Comparison of ENCODE assay signal across 1 cellular context in genomic region chr11:44326615-44327475, GRCh38.
TF ChIP-seq lines count a peak whose summit lies in the region.

No MANE protein-coding gene starts in this region.

TF ChIP-seq in GM23338, 12 proteins besides CTCF, POLR2A, EP300 and RAD21:
- TF ChIP-seq ZNF462 (CRISPR knock-in tag; IDR thresholded peaks at IDR 0.05): no peak
- TF ChIP-seq JUNB (IDR thresholded peaks at IDR 0.05; ENCODE audit: unreplicated experiment): no peak
- TF ChIP-seq EZH2phosphoT487 (IDR thresholded peaks at IDR 0.05; ENCODE audit: unreplicated experiment): no peak
- TF ChIP-seq ZNF331 (CRISPR knock-in tag; IDR thresholded peaks at IDR 0.05; ENCODE audit: low read depth): no peak
- TF ChIP-seq ZNF114 (CRISPR knock-in tag; IDR thresholded peaks at IDR 0.05): no peak
- TF ChIP-seq NANOG (IDR thresholded peaks at IDR 0.05; ENCODE audit: borderline replicate concordance): no peak
- TF ChIP-seq, protein P1, sequence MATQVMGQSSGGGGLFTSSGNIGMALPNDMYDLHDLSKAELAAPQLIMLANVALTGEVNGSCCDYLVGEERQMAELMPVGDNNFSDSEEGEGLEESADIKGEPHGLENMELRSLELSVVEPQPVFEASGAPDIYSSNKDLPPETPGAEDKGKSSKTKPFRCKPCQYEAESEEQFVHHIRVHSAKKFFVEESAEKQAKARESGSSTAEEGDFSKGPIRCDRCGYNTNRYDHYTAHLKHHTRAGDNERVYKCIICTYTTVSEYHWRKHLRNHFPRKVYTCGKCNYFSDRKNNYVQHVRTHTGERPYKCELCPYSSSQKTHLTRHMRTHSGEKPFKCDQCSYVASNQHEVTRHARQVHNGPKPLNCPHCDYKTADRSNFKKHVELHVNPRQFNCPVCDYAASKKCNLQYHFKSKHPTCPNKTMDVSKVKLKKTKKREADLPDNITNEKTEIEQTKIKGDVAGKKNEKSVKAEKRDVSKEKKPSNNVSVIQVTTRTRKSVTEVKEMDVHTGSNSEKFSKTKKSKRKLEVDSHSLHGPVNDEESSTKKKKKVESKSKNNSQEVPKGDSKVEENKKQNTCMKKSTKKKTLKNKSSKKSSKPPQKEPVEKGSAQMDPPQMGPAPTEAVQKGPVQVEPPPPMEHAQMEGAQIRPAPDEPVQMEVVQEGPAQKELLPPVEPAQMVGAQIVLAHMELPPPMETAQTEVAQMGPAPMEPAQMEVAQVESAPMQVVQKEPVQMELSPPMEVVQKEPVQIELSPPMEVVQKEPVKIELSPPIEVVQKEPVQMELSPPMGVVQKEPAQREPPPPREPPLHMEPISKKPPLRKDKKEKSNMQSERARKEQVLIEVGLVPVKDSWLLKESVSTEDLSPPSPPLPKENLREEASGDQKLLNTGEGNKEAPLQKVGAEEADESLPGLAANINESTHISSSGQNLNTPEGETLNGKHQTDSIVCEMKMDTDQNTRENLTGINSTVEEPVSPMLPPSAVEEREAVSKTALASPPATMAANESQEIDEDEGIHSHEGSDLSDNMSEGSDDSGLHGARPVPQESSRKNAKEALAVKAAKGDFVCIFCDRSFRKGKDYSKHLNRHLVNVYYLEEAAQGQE (IDR thresholded peaks at IDR 0.05; ENCODE audit: unreplicated experiment): no peak
- TF ChIP-seq STAT1 (IDR thresholded peaks at IDR 0.05; ENCODE audit: unreplicated experiment): no peak
- no peak for TF ChIP-seq CREB1 (CRISPR knock-in tag; IDR thresholded peaks at IDR 0.05; ENCODE audit: low read depth)
- TF ChIP-seq POLR2AphosphoS5 (IDR thresholded peaks at IDR 0.05; ENCODE audit: low read depth): no peak
- TF ChIP-seq EZH2 (IDR thresholded peaks at IDR 0.05; ENCODE audit: low read depth, unreplicated experiment): no peak
- TF ChIP-seq, protein P2, sequence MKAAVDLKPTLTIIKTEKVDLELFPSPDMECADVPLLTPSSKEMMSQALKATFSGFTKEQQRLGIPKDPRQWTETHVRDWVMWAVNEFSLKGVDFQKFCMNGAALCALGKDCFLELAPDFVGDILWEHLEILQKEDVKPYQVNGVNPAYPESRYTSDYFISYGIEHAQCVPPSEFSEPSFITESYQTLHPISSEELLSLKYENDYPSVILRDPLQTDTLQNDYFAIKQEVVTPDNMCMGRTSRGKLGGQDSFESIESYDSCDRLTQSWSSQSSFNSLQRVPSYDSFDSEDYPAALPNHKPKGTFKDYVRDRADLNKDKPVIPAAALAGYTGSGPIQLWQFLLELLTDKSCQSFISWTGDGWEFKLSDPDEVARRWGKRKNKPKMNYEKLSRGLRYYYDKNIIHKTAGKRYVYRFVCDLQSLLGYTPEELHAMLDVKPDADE (IDR thresholded peaks at IDR 0.05): no peak
TF ChIP-seq in GM23338: peak in this region for 0.
